In the genomic region with DNA sequence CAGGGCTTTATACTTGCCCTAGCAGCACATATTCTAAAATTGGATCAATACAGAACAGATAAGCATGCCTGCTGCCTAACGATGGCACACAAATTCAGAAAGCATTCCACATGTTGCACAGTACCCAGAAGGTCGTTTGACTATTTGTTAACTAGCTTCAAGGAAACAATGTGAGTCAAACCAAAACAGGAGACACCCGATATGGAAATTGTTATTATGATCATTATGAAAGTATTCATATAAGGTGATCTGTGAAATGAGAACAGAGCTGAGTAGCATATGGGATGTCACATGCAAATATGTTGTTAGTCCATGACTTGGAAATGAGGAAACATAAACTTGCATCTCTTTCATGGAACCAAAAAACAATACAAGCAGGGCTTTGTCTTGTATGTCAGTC, we compare ENCODE assay signal across 1 cellular context.
TF ChIP-seq lines count a peak whose summit lies in the region.

No MANE protein-coding gene starts in this region.

TF ChIP-seq in GM12878, 131 proteins besides CTCF, POLR2A, EP300 and RAD21:
- no peak for TF ChIP-seq STAT3 (IDR thresholded peaks at IDR 0.05; ENCODE audit: low read depth, low read length)
- no peak for TF ChIP-seq YBX1 (IDR thresholded peaks at IDR 0.05)
- TF ChIP-seq CHD4 (IDR thresholded peaks at IDR 0.05): no peak
- TF ChIP-seq, protein P1, sequence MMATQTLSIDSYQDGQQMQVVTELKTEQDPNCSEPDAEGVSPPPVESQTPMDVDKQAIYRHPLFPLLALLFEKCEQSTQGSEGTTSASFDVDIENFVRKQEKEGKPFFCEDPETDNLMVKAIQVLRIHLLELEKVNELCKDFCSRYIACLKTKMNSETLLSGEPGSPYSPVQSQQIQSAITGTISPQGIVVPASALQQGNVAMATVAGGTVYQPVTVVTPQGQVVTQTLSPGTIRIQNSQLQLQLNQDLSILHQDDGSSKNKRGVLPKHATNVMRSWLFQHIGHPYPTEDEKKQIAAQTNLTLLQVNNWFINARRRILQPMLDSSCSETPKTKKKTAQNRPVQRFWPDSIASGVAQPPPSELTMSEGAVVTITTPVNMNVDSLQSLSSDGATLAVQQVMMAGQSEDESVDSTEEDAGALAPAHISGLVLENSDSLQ (IDR thresholded peaks at IDR 0.05): no peak
- TF ChIP-seq SRF (IDR thresholded peaks at IDR 0.05; ENCODE audit: low read depth in 2 of 2, low read length in 2 of 2): no peak
- no peak for TF ChIP-seq MXI1 (IDR thresholded peaks at IDR 0.05; ENCODE audit: low read depth, low read length)
- no peak for TF ChIP-seq HCFC1 (IDR thresholded peaks at IDR 0.05; ENCODE audit: low read length)
- TF ChIP-seq EGR1 (IDR thresholded peaks at IDR 0.05; ENCODE audit: borderline replicate concordance in 1 of 2, low read depth in 2 of 2, low read length in 2 of 2): no peak
- no peak for TF ChIP-seq IKZF1 (conservative IDR thresholded peaks at IDR 0.05)
- TF ChIP-seq RELA (IDR thresholded peaks at IDR 0.05; ENCODE audit: borderline replicate concordance, partially characterized antibody): no peak
- TF ChIP-seq SMARCA5 (IDR thresholded peaks at IDR 0.05): no peak
- TF ChIP-seq HDAC2 (IDR thresholded peaks at IDR 0.05): no peak
- TF ChIP-seq CBX5 (IDR thresholded peaks at IDR 0.05; ENCODE audit: low read depth): no peak
- TF ChIP-seq ZNF384 (IDR thresholded peaks at IDR 0.05; ENCODE audit: borderline replicate concordance, low read depth, low read length): no peak
- no peak for TF ChIP-seq FOXM1 (IDR thresholded peaks at IDR 0.05; ENCODE audit: low read depth, low read length)
